8 cellular contexts compared by ENCODE assay signal in genomic region chr2:136117391-136117841, GRCh38. TPM values are rescaled to one million over a fixed set of nuclear protein-coding genes. Genes with fewer than 3 reads are reported as not detected.
A peak's percentile ranks its signal among the peaks of the same experiment; 100 is the strongest.
DNase-seq lines count a peak whose midpoint lies in the region; ATAC-seq, FAIRE-seq and TF ChIP-seq lines count a peak whose summit lies in the region.

No MANE protein-coding gene starts in this region.

- TF ChIP-seq POLR2A in tibial nerve (IDR thresholded peaks at IDR 0.05) (no peak), H54 (IDR thresholded peaks at IDR 0.05; ENCODE audit: low read depth, low read length) (no peak)

- 0 to 1% methylated on average over 34 to 35 of the region's 35 CpGs for WGBS in esophagus, 2 donors
- 0% methylated on average over 34 of the region's 35 CpGs for WGBS in tibial nerve, 2 donors

- no peaks in the 10 kb centered on the region for H3K9me3 Mint-ChIP-seq in activated CD8-positive, alpha-beta memory T cell treated with anti-CD3 and anti-CD28 coated beads, Interleukin-2, amount 10 ng/mL, durations not matched to agents 7 days and 5 days (ENCODE audit: low read depth)
- peaks cover 0 to 7% (median 2%) of the 10 kb centered on the region in 7 donors for H3K9me3 Mint-ChIP-seq in naive B cell

- CTCF ChIA-PET in activated CD8-positive, alpha-beta memory T cell treated with anti-CD3 and anti-CD28 coated beads, Interleukin-2, amount 10 ng/mL, durations not matched to agents 7 days and 5 days (lab: Charles Lee): interaction anchor here (0.9 to 1.4 kb wide), 4 partner anchors 15 to 262 kb away, joined by 3 to 4 read pairs (median 4); no protein-coding TSS in a partner anchor

- H3K27me3 Mint-ChIP-seq in activated CD8-positive, alpha-beta memory T cell treated with anti-CD3 and anti-CD28 coated beads, Interleukin-2, amount 10 ng/mL, durations not matched to agents 7 days and 5 days: peaks cover 20% of the 10 kb centered on the region
- H3K27me3 Mint-ChIP-seq in naive B cell: peaks cover 0 to 4% (median 0%) of the 10 kb centered on the region in 3 donors

- no peaks in the 10 kb centered on the region for H3K9me3 ChIP-seq in esophagus (ENCODE audit: control insufficient read depth in 2 of 2, insufficient read depth in 1 of 2, low read depth in 1 of 2, low read length in 1 of 2)
- no peaks in the 10 kb centered on the region for H3K9me3 ChIP-seq in tibial nerve

- TF ChIP-seq CTCF in GM12873 (IDR thresholded peaks at IDR 0.05; ENCODE audit: insufficient read depth, low read depth, low read length, missing control alignments) (peak; percentile 18), HFF-Myc (IDR thresholded peaks at IDR 0.05; ENCODE audit: low read depth, low read length, missing control alignments) (no peak), tibial nerve (IDR thresholded peaks at IDR 0.05) (no peak)

- H3K4me3 Mint-ChIP-seq in activated CD8-positive, alpha-beta memory T cell treated with anti-CD3 and anti-CD28 coated beads, Interleukin-2, amount 10 ng/mL, durations not matched to agents 7 days and 5 days: peak overlapping the region; percentile 92
- peak overlapping the region; percentile 91 to 100 (median 98) for H3K4me3 Mint-ChIP-seq in naive B cell

- peaks cover 37% of the 10 kb centered on the region for H3K4me1 Mint-ChIP-seq in activated CD8-positive, alpha-beta memory T cell treated with anti-CD3 and anti-CD28 coated beads, Interleukin-2, amount 10 ng/mL, durations not matched to agents 7 days and 5 days
- peaks cover 65 to 78% (median 68%) of the 10 kb centered on the region in 3 donors for H3K4me1 Mint-ChIP-seq in naive B cell

- ATAC-seq in activated CD8-positive, alpha-beta memory T cell treated with anti-CD3 and anti-CD28 coated beads, Interleukin-2, amount 10 ng/mL, durations not matched to agents 7 days and 5 days: peak; percentile 24
- ATAC-seq in naive B cell (ENCODE audit: low read depth in 2 of 2): peak in 1 of 2 donors; percentile 0

- DNase-seq in HFF-Myc (ENCODE audit: extremely low read depth, low read depth): no peak
- DNase-seq in NCI-H1105 treated with DMSO at 0.1 percent for 48 hours (lab: John Stamatoyannopoulos, UW): peak; percentile 68
- DNase-seq in activated CD8-positive, alpha-beta memory T cell treated with anti-CD3 and anti-CD28 coated beads, Interleukin-2, amount 10 ng/mL, durations not matched to agents 7 days and 5 days: peak; percentile 71
- no peak for DNase-seq in naive B cell
- no peak for DNase-seq in tibial nerve (ENCODE audit: low spot score in 2 of 2)
- no peak for DNase-seq in H54 (ENCODE audit: insufficient read length, low spot score)

- H3K27ac ChIP-seq in esophagus (ENCODE audit: low read depth in 2 of 2, low read length in 1 of 2): peak overlapping the region; percentile 51 to 59
- H3K27ac ChIP-seq in tibial nerve: peak overlapping the region; percentile 14 to 85 (median 72)

- H3K4me1 ChIP-seq in esophagus (ENCODE audit: control insufficient read depth in 2 of 2, insufficient read depth in 2 of 2, low read length in 1 of 2) (peaks cover 2 to 7% of the 10 kb centered on the region in 2 donors), tibial nerve (peaks cover 0 to 43% (median 5%) of the 10 kb centered on the region in 4 donors)

- peaks cover 40% of the 10 kb centered on the region for H3K36me3 Mint-ChIP-seq in activated CD8-positive, alpha-beta memory T cell treated with anti-CD3 and anti-CD28 coated beads, Interleukin-2, amount 10 ng/mL, durations not matched to agents 7 days and 5 days
- peaks cover 27 to 32% of the 10 kb centered on the region in 2 donors for H3K36me3 Mint-ChIP-seq in naive B cell

- H3K36me3 ChIP-seq in esophagus (ENCODE audit: control insufficient read depth in 2 of 2, insufficient read depth in 2 of 2, low read length in 1 of 2): no peaks in the 10 kb centered on the region
- H3K36me3 ChIP-seq in tibial nerve: no peaks in the 10 kb centered on the region

- FAIRE-seq in H54 (lab: Jason Lieb, UNC): no peak

- H3K4me3 ChIP-seq in HFF-Myc (replicated peaks; ENCODE audit: low read depth, low read length): peak overlapping the region; percentile 12; the same call in 1 of the 2 replicates
- H3K4me3 ChIP-seq in esophagus (ENCODE audit: low read depth in 1 of 2, low read length in 2 of 2): peak overlapping the region; percentile 54 to 61
- H3K4me3 ChIP-seq in tibial nerve: peak overlapping the region; percentile 30 to 58 (median 50)

- TF ChIP-seq EP300 in tibial nerve (IDR thresholded peaks at IDR 0.05): no peak

- peak overlapping the region; percentile 95 for H3K27ac Mint-ChIP-seq in activated CD8-positive, alpha-beta memory T cell treated with anti-CD3 and anti-CD28 coated beads, Interleukin-2, amount 10 ng/mL, durations not matched to agents 7 days and 5 days
- peak overlapping the region; percentile 99 to 100 (median 100) for H3K27ac Mint-ChIP-seq in naive B cell

- H3K27me3 ChIP-seq in esophagus (ENCODE audit: control insufficient read depth in 1 of 2, insufficient read depth in 2 of 2, low read length in 2 of 2): peaks cover 2 to 5% of the 10 kb centered on the region in 2 donors
- peaks cover 0 to 44% of the 10 kb centered on the region in 2 donors for H3K27me3 ChIP-seq in tibial nerve

RNA-seq across cellular contexts. Expression of gene CXCR4, which starts 0.5 kb away (rescaled TPM):
- 100 to 1,000 TPM; 133 to 160 TPM for total RNA-seq in activated CD8-positive, alpha-beta memory T cell treated with anti-CD3 and anti-CD28 coated beads, Interleukin-2, amount 10 ng/mL, durations not matched to agents 7 days and 5 days
- polyA plus RNA-seq in esophagus: 1 to 10 TPM; 3.8 to 5.1 TPM
- 1,000 to 10,000 TPM; 1,969 to 4,468 (median 2,782) TPM for polyA plus RNA-seq in naive B cell (ENCODE audit: low read depth in 6 of 6)
- 10 to 100 TPM; 21.3 to 38.5 (median 31.9) TPM for total RNA-seq in tibial nerve

Comparison
In these comparisons a context has a peak if more than half of its experiments do, and no peak if none do; other contexts are left out.
1. DNase-seq: peak in NCI-H1105 treated with DMSO at 0.1 percent for 48 hours (single experiment) and activated CD8-positive, alpha-beta memory T cell treated with anti-CD3 and anti-CD28 coated beads, Interleukin-2, amount 10 ng/mL, durations not matched to agents 7 days and 5 days (single experiment); none in HFF-Myc (single experiment), naive B cell (single experiment), tibial nerve (0 of 2) and H54 (single experiment).
2. Peak in every context shown above with its lines, with median percentiles within 50 percentile points of each other: H3K4me3 ChIP-seq.